ENCODE assay signal across 1 cellular context in the genomic region with DNA sequence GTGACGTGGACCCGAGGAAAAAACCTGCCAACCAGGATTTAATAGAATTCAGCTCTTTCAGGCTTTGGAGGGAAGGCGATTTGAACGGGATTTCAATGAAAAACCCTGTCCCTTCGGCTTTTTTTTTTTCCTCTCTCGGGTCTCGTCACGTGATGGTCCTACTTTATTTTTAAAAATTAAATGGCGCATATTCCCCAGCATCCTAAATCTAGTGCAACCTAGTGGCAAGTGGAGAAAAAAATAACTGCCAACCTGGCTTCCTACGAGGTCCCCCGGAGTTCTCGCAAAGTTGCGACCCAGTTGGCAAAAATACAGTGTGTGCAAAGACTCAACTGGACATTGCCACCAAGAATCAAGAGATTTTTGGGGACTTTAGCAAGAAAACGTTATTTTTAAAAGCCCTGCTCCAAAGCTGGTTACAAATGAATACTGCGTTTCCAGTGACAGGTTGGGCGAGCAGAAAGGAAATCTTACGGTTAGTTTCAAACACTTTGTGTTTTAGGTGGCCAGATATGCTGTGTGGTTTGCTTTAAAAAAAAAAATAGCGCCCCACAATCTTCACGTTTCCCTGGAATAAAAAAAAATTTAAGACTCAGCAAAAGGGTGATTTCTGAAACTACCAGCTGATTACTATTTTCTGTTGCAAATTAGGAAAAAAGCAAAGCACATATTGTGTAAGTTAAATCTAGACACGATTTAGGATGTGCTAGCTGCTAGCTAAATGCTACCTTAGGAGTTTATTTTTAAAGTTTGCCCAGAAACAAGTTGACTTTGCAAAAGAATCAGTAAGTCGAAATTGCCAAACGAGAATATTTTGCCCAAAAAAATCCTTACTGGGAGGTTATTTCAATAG.
TF ChIP-seq lines count a peak whose summit lies in the region.

No MANE protein-coding gene starts in this region.

TF ChIP-seq in HepG2, 621 proteins besides CTCF, POLR2A, EP300 and RAD21 (continued from another document and continues in another):
- TF ChIP-seq, protein P1, sequence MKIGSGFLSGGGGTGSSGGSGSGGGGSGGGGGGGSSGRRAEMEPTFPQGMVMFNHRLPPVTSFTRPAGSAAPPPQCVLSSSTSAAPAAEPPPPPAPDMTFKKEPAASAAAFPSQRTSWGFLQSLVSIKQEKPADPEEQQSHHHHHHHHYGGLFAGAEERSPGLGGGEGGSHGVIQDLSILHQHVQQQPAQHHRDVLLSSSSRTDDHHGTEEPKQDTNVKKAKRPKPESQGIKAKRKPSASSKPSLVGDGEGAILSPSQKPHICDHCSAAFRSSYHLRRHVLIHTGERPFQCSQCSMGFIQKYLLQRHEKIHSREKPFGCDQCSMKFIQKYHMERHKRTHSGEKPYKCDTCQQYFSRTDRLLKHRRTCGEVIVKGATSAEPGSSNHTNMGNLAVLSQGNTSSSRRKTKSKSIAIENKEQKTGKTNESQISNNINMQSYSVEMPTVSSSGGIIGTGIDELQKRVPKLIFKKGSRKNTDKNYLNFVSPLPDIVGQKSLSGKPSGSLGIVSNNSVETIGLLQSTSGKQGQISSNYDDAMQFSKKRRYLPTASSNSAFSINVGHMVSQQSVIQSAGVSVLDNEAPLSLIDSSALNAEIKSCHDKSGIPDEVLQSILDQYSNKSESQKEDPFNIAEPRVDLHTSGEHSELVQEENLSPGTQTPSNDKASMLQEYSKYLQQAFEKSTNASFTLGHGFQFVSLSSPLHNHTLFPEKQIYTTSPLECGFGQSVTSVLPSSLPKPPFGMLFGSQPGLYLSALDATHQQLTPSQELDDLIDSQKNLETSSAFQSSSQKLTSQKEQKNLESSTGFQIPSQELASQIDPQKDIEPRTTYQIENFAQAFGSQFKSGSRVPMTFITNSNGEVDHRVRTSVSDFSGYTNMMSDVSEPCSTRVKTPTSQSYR (CRISPR knock-in tag; IDR thresholded peaks at IDR 0.05; ENCODE audit: borderline replicate concordance), result no peak; the same call in 1 of the 2 replicates
- no peak for TF ChIP-seq RBM39 (IDR thresholded peaks at IDR 0.05; ENCODE audit: low read depth, low read length, poor library complexity, severe bottlenecking)
- TF ChIP-seq KLF6 (CRISPR knock-in tag; IDR thresholded peaks at IDR 0.05), result peak; percentile 23; the same call in 1 of the 2 replicates
- TF ChIP-seq KLF12 (CRISPR knock-in tag; IDR thresholded peaks at IDR 0.05; ENCODE audit: borderline replicate concordance), result no peak
- TF ChIP-seq, protein P2, sequence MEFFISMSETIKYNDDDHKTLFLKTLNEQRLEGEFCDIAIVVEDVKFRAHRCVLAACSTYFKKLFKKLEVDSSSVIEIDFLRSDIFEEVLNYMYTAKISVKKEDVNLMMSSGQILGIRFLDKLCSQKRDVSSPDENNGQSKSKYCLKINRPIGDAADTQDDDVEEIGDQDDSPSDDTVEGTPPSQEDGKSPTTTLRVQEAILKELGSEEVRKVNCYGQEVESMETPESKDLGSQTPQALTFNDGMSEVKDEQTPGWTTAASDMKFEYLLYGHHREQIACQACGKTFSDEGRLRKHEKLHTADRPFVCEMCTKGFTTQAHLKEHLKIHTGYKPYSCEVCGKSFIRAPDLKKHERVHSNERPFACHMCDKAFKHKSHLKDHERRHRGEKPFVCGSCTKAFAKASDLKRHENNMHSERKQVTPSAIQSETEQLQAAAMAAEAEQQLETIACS (CRISPR knock-in tag; IDR thresholded peaks at IDR 0.05), result no peak
- no peak for TF ChIP-seq ATF7 (IDR thresholded peaks at IDR 0.05)
- TF ChIP-seq ATF7 (CRISPR knock-in tag; IDR thresholded peaks at IDR 0.05), result no peak
- TF ChIP-seq, protein P3, sequence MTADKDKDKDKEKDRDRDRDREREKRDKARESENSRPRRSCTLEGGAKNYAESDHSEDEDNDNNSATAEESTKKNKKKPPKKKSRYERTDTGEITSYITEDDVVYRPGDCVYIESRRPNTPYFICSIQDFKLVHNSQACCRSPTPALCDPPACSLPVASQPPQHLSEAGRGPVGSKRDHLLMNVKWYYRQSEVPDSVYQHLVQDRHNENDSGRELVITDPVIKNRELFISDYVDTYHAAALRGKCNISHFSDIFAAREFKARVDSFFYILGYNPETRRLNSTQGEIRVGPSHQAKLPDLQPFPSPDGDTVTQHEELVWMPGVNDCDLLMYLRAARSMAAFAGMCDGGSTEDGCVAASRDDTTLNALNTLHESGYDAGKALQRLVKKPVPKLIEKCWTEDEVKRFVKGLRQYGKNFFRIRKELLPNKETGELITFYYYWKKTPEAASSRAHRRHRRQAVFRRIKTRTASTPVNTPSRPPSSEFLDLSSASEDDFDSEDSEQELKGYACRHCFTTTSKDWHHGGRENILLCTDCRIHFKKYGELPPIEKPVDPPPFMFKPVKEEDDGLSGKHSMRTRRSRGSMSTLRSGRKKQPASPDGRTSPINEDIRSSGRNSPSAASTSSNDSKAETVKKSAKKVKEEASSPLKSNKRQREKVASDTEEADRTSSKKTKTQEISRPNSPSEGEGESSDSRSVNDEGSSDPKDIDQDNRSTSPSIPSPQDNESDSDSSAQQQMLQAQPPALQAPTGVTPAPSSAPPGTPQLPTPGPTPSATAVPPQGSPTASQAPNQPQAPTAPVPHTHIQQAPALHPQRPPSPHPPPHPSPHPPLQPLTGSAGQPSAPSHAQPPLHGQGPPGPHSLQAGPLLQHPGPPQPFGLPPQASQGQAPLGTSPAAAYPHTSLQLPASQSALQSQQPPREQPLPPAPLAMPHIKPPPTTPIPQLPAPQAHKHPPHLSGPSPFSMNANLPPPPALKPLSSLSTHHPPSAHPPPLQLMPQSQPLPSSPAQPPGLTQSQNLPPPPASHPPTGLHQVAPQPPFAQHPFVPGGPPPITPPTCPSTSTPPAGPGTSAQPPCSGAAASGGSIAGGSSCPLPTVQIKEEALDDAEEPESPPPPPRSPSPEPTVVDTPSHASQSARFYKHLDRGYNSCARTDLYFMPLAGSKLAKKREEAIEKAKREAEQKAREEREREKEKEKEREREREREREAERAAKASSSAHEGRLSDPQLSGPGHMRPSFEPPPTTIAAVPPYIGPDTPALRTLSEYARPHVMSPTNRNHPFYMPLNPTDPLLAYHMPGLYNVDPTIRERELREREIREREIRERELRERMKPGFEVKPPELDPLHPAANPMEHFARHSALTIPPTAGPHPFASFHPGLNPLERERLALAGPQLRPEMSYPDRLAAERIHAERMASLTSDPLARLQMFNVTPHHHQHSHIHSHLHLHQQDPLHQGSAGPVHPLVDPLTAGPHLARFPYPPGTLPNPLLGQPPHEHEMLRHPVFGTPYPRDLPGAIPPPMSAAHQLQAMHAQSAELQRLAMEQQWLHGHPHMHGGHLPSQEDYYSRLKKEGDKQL (CRISPR knock-in tag; IDR thresholded peaks at IDR 0.05; ENCODE audit: low read depth), result no peak; the same call in 1 of the 2 replicates
- TF ChIP-seq, protein P4, sequence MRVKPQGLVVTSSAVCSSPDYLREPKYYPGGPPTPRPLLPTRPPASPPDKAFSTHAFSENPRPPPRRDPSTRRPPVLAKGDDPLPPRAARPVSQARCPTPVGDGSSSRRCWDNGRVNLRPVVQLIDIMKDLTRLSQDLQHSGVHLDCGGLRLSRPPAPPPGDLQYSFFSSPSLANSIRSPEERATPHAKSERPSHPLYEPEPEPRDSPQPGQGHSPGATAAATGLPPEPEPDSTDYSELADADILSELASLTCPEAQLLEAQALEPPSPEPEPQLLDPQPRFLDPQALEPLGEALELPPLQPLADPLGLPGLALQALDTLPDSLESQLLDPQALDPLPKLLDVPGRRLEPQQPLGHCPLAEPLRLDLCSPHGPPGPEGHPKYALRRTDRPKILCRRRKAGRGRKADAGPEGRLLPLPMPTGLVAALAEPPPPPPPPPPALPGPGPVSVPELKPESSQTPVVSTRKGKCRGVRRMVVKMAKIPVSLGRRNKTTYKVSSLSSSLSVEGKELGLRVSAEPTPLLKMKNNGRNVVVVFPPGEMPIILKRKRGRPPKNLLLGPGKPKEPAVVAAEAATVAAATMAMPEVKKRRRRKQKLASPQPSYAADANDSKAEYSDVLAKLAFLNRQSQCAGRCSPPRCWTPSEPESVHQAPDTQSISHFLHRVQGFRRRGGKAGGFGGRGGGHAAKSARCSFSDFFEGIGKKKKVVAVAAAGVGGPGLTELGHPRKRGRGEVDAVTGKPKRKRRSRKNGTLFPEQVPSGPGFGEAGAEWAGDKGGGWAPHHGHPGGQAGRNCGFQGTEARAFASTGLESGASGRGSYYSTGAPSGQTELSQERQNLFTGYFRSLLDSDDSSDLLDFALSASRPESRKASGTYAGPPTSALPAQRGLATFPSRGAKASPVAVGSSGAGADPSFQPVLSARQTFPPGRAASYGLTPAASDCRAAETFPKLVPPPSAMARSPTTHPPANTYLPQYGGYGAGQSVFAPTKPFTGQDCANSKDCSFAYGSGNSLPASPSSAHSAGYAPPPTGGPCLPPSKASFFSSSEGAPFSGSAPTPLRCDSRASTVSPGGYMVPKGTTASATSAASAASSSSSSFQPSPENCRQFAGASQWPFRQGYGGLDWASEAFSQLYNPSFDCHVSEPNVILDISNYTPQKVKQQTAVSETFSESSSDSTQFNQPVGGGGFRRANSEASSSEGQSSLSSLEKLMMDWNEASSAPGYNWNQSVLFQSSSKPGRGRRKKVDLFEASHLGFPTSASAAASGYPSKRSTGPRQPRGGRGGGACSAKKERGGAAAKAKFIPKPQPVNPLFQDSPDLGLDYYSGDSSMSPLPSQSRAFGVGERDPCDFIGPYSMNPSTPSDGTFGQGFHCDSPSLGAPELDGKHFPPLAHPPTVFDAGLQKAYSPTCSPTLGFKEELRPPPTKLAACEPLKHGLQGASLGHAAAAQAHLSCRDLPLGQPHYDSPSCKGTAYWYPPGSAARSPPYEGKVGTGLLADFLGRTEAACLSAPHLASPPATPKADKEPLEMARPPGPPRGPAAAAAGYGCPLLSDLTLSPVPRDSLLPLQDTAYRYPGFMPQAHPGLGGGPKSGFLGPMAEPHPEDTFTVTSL (CRISPR knock-in tag; IDR thresholded peaks at IDR 0.05; ENCODE audit: borderline replicate concordance), result no peak
- TF ChIP-seq REXO4 (CRISPR knock-in tag; IDR thresholded peaks at IDR 0.05; ENCODE audit: borderline replicate concordance), result no peak
- TF ChIP-seq SIN3A (IDR thresholded peaks at IDR 0.05; ENCODE audit: borderline replicate concordance, low read depth, low read length), result peak; percentile 72
- no peak for TF ChIP-seq ZFP36L2 (CRISPR knock-in tag; IDR thresholded peaks at IDR 0.05)
- no peak for TF ChIP-seq NONO (IDR thresholded peaks at IDR 0.05)
- no peak for TF ChIP-seq NONO (CRISPR knock-in tag; conservative IDR thresholded peaks at IDR 0.05)
- TF ChIP-seq SMAD9 (CRISPR knock-in tag; IDR thresholded peaks at IDR 0.05), result no peak
- TF ChIP-seq, protein P5, sequence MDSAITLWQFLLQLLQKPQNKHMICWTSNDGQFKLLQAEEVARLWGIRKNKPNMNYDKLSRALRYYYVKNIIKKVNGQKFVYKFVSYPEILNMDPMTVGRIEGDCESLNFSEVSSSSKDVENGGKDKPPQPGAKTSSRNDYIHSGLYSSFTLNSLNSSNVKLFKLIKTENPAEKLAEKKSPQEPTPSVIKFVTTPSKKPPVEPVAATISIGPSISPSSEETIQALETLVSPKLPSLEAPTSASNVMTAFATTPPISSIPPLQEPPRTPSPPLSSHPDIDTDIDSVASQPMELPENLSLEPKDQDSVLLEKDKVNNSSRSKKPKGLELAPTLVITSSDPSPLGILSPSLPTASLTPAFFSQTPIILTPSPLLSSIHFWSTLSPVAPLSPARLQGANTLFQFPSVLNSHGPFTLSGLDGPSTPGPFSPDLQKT (CRISPR knock-in tag; IDR thresholded peaks at IDR 0.05; ENCODE audit: borderline replicate concordance), result no peak
- 0 out of 2 replicates have a peak, but pooled peaks have one; percentile 8 for TF ChIP-seq ZNF614 (CRISPR knock-in tag; IDR thresholded peaks at IDR 0.05; ENCODE audit: borderline replicate concordance)
- TF ChIP-seq SAFB2 (CRISPR knock-in tag; IDR thresholded peaks at IDR 0.05; ENCODE audit: borderline replicate concordance, low read depth), result no peak
- no peak for TF ChIP-seq ZMYM2 (CRISPR knock-in tag; IDR thresholded peaks at IDR 0.05)
- TF ChIP-seq, protein P6, sequence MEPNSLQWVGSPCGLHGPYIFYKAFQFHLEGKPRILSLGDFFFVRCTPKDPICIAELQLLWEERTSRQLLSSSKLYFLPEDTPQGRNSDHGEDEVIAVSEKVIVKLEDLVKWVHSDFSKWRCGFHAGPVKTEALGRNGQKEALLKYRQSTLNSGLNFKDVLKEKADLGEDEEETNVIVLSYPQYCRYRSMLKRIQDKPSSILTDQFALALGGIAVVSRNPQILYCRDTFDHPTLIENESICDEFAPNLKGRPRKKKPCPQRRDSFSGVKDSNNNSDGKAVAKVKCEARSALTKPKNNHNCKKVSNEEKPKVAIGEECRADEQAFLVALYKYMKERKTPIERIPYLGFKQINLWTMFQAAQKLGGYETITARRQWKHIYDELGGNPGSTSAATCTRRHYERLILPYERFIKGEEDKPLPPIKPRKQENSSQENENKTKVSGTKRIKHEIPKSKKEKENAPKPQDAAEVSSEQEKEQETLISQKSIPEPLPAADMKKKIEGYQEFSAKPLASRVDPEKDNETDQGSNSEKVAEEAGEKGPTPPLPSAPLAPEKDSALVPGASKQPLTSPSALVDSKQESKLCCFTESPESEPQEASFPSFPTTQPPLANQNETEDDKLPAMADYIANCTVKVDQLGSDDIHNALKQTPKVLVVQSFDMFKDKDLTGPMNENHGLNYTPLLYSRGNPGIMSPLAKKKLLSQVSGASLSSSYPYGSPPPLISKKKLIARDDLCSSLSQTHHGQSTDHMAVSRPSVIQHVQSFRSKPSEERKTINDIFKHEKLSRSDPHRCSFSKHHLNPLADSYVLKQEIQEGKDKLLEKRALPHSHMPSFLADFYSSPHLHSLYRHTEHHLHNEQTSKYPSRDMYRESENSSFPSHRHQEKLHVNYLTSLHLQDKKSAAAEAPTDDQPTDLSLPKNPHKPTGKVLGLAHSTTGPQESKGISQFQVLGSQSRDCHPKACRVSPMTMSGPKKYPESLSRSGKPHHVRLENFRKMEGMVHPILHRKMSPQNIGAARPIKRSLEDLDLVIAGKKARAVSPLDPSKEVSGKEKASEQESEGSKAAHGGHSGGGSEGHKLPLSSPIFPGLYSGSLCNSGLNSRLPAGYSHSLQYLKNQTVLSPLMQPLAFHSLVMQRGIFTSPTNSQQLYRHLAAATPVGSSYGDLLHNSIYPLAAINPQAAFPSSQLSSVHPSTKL (CRISPR knock-in tag; IDR thresholded peaks at IDR 0.05), result no peak
- TF ChIP-seq ZFP41 (CRISPR knock-in tag; IDR thresholded peaks at IDR 0.05; ENCODE audit: borderline replicate concordance), result no peak
- no peak for TF ChIP-seq ZNF33A (CRISPR knock-in tag; IDR thresholded peaks at IDR 0.05; ENCODE audit: borderline replicate concordance)
- no peak for TF ChIP-seq SPEN (CRISPR knock-in tag; IDR thresholded peaks at IDR 0.05; ENCODE audit: low read depth)
- no peak for TF ChIP-seq ZNF792 (CRISPR knock-in tag; IDR thresholded peaks at IDR 0.05)
- TF ChIP-seq SMARCE1 (IDR thresholded peaks at IDR 0.05; ENCODE audit: borderline replicate concordance), result no peak
- no peak for TF ChIP-seq ERF (CRISPR knock-in tag; IDR thresholded peaks at IDR 0.05)
- TF ChIP-seq PAWR (CRISPR knock-in tag; IDR thresholded peaks at IDR 0.05; ENCODE audit: borderline replicate concordance), result no peak
- no peak for TF ChIP-seq HNF4A (CRISPR knock-in tag; IDR thresholded peaks at IDR 0.05)
- TF ChIP-seq JDP2 (CRISPR knock-in tag; IDR thresholded peaks at IDR 0.05; ENCODE audit: borderline replicate concordance), result no peak
- no peak for TF ChIP-seq ZNF143 (CRISPR knock-in tag; IDR thresholded peaks at IDR 0.05)
- no peak for TF ChIP-seq SIX1 (CRISPR knock-in tag; IDR thresholded peaks at IDR 0.05; ENCODE audit: borderline replicate concordance)
